In the genomic region with DNA sequence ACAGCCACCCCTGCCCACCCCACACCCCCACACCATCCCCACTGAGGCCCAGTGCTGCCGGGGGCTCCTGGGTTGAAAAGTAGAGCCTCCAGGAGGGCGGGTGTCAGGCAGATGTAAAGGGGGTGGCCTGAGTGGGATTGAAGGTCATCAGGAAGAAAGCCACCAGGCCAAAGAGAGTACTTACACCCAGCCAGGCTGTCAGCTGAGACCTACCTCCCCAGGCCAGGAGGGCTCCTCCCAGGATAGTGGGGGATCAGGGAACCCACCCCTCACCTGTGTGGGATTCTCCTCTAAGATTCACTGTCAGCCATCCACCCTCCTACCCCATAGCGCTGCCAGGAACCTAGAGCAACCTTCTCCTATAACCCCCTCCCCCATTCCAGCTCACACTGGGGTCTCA, we compare ENCODE assay signal across 1 cellular context.
TF ChIP-seq lines count a peak whose summit lies in the region.

No MANE protein-coding gene starts in this region.

TF ChIP-seq in IMR-90, 13 proteins besides CTCF, POLR2A, EP300 and RAD21:
- TF ChIP-seq CHD1 (IDR thresholded peaks at IDR 0.05; ENCODE audit: low read depth, low read length) (no peak), SMC3 (IDR thresholded peaks at IDR 0.05; ENCODE audit: low read depth, low read length) (no peak), MXI1 (IDR thresholded peaks at IDR 0.05; ENCODE audit: borderline replicate concordance, low read depth, low read length) (no peak), RCOR1 (IDR thresholded peaks at IDR 0.05; ENCODE audit: insufficient replicate concordance, low read length) (no peak), RFX5 (IDR thresholded peaks at IDR 0.05; ENCODE audit: low read depth, low read length) (no peak), MAZ (IDR thresholded peaks at IDR 0.05; ENCODE audit: borderline replicate concordance, low read depth, low read length) (no peak)
